Comparison of ENCODE assay signal across 1 cellular context in the genomic region with DNA sequence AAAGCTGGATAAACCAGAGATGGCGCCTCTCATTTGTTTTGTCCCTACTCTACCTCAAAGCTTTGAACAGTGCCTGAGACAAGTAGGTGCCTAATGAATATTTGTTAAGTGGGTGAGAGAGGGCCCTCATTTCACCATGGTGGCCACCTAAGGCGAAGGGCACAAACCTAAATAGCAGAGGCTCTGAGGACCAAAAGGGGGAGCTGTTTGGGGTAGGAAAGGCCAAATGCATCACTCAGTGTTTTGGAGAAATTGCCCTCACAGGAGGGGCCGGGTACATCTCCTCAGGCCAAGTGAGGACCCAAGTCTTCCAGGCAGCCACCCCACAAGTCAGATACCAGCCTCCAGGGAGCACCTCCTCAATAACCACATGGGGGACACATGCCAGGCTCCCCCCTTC.
TF ChIP-seq lines count a peak whose summit lies in the region.

No MANE protein-coding gene starts in this region.

TF ChIP-seq in WTC11, 78 proteins besides CTCF, POLR2A, EP300 and RAD21 (continued from another document):
- TF ChIP-seq, protein P1, sequence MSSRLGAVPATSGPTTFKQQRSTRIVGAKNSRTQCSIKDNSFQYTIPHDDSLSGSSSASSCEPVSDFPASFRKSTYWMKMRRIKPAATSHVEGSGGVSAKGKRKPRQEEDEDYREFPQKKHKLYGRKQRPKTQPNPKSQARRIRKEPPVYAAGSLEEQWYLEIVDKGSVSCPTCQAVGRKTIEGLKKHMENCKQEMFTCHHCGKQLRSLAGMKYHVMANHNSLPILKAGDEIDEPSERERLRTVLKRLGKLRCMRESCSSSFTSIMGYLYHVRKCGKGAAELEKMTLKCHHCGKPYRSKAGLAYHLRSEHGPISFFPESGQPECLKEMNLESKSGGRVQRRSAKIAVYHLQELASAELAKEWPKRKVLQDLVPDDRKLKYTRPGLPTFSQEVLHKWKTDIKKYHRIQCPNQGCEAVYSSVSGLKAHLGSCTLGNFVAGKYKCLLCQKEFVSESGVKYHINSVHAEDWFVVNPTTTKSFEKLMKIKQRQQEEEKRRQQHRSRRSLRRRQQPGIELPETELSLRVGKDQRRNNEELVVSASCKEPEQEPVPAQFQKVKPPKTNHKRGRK (CRISPR knock-in tag; IDR thresholded peaks at IDR 0.05; ENCODE audit: borderline replicate concordance), result no peak
- TF ChIP-seq ZNF219 (CRISPR knock-in tag; IDR thresholded peaks at IDR 0.05; ENCODE audit: borderline replicate concordance) (no peak), NFATC4 (CRISPR knock-in tag; IDR thresholded peaks at IDR 0.05) (no peak), ELF4 (CRISPR knock-in tag; IDR thresholded peaks at IDR 0.05; ENCODE audit: low read depth) (no peak), ZNF317 (CRISPR knock-in tag; IDR thresholded peaks at IDR 0.05; ENCODE audit: borderline replicate concordance, low read depth) (no peak)
